In the genomic region with DNA sequence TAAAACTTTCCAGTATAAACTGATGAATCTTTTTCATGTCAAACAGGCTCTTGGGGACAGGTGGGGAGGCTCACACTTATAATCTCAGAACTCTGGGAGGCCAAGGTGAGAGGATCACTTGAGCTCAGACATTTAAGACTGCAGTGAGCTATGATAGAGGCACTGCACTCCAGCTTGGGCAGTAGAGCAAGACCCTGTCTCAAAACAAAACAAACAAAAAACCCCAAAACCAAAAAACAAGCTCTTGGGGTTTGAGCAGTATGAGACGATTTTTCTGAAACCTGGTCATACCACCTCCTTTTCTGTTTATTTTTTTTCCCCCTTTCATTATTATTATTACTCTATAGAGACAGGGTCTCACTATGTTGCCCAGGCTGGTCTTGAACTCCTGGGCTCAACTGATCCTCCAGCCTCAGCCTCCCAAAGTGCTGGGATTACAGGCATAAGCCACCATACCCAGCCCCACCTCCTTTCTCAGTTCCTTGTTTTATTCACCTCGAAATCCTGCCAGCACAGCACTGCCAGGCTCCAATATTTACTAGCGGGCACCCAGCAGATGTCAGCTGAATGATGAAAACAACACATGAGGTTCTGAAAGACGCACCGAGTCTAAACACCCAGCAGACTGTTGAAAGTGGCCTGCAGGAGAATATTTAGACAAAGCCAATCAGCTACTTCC, we compare ENCODE assay signal across 11 cellular contexts. TPM values are rescaled to one million over a fixed set of nuclear protein-coding genes. Genes with fewer than 3 reads are reported as not detected.
DNase-seq lines count a peak whose midpoint lies in the region; ATAC-seq, FAIRE-seq and TF ChIP-seq lines count a peak whose summit lies in the region.
"Had no signal": no experiment of that assay in that cellular context is flagged by ENCODE, and none has a peak within 500 bp of the region (broad histone marks: within the 10 kb centered on the region; RNA-seq: fewer than 3 reads in every experiment).

No MANE protein-coding gene starts in this region.

- no peaks in the 10 kb centered on the region for H3K79me2 ChIP-seq in HepG2 (ENCODE audit: insufficient read depth, low read length)

- no peak overlapping the region for H2AFZ ChIP-seq in HepG2 (ENCODE audit: low read length)

- BruUV-seq in HepG2 (replicated peaks; lab: Mats Ljungman, UMichigan): no TSS peak

- H3K36me3 ChIP-seq in HepG2 (replicated peaks in 1 of 2; ENCODE audit: control insufficient read depth in 1 of 2, insufficient read depth in 2 of 2, low read length in 2 of 2) (no peaks in the 10 kb centered on the region), adrenal gland (replicated peaks in 1 of 2) (no peaks in the 10 kb centered on the region)

- no peak for DNase-seq in GM18507 (ENCODE audit: extremely low spot score, insufficient read length, low read depth)
- DNase-seq in naive B cell: no peak
- DNase-seq in HepG2 (ENCODE audit: low spot score): no peak
- DNase-seq in adrenal gland: no peak
- DNase-seq in RCC 7860 (ENCODE audit: low spot score): no peak
- DNase-seq: Calu3, mucosa of descending colon, T-helper 17 cell had no signal

- intact Hi-C loops in HepG2 (cut with micrococcal nuclease; ENCODE audit: unreplicated experiment) (no loop called here), adrenal gland (cut with DNase I) (no loop called here)

- H3K36me3 Mint-ChIP-seq in naive B cell: no peaks in the 10 kb centered on the region

- in situ Hi-C loops in HepG2 (cut with HindIII; ENCODE audit: extremely low pct_ligation_motif_present, low pct_unique_long_range_greater_than_20kb): no loop called here

- TF ChIP-seq POLR2A in HepG2 (IDR thresholded peaks at IDR 0.05; ENCODE audit: insufficient read depth in 1 of 2, low read depth in 2 of 2, low read length in 2 of 2) (no peak), adrenal gland (IDR thresholded peaks at IDR 0.05) (no peak)

- H3K4me3 Mint-ChIP-seq in naive B cell: no peak overlapping the region
- H3K4me3 Mint-ChIP-seq: T-helper 17 cell had no signal

- peaks cover 43% of the 10 kb centered on the region for H3K4me1 ChIP-seq in HepG2 (ENCODE audit: insufficient read depth, low read length)
- H3K4me1 ChIP-seq in adrenal gland (replicated peaks in 1 of 2): no peaks in the 10 kb centered on the region

- peak; percentile 58 for ATAC-seq in GM21528 (IDR thresholded peaks at IDR 0.05; ENCODE audit: low FRiP score, unreplicated experiment)
- peak; percentile 68 for ATAC-seq in HG03432 (IDR thresholded peaks at IDR 0.05; ENCODE audit: unreplicated experiment)
- peak; percentile 45 to 83 for ATAC-seq in naive B cell (ENCODE audit: low read depth in 2 of 2)
- ATAC-seq in HepG2: no peak
- ATAC-seq in HG02970 (IDR thresholded peaks at IDR 0.05; ENCODE audit: low FRiP score, unreplicated experiment): no peak
- ATAC-seq: mucosa of descending colon, T-helper 17 cell had no signal

- TF ChIP-seq EP300 in HepG2 (IDR thresholded peaks at IDR 0.05; ENCODE audit: low read depth in 2 of 2, low read length in 2 of 2) (no peak), HepG2 (CRISPR knock-in tag; IDR thresholded peaks at IDR 0.05; ENCODE audit: borderline replicate concordance) (no peak)

- no peaks in the 10 kb centered on the region for H3K27me3 Mint-ChIP-seq in naive B cell
- H3K27me3 Mint-ChIP-seq: T-helper 17 cell had no signal

- no peaks in the 10 kb centered on the region for H4K20me1 ChIP-seq in HepG2 (ENCODE audit: insufficient read depth, low read length)

- no peak overlapping the region for H3K9ac ChIP-seq in HepG2 (ENCODE audit: insufficient read depth, low read depth, low read length)

- H3K4me2 ChIP-seq in HepG2 (ENCODE audit: low read depth, low read length): no peak overlapping the region

- FAIRE-seq in GM18507 (lab: Jason Lieb, UNC) (peak; percentile 58), HepG2 (lab: Jason Lieb, UNC) (no peak), RCC 7860 (lab: Jason Lieb, UNC) (no peak)

- H3K27me3 ChIP-seq in HepG2 (ENCODE audit: control insufficient read depth in 1 of 2, insufficient read depth in 2 of 2, low read length in 2 of 2): no peaks in the 10 kb centered on the region
- no peaks in the 10 kb centered on the region for H3K27me3 ChIP-seq in adrenal gland

- no peak overlapping the region for H3K4me3 ChIP-seq in HepG2 (replicated peaks in 1 of 3; ENCODE audit: insufficient read depth in 1 of 3, low read depth in 2 of 3, low read length in 3 of 3)
- H3K4me3 ChIP-seq in adrenal gland: no peak overlapping the region
- H3K4me3 ChIP-seq: mucosa of descending colon had no signal

- peak overlapping the region in 1 of 6 donors; percentile 87 for H3K27ac Mint-ChIP-seq in naive B cell

- H3K9me3 Mint-ChIP-seq in naive B cell: peaks cover 0 to 2% (median 0%) of the 10 kb centered on the region in 7 donors

- CTCF ChIA-PET in HepG2 (lab: Yijun Ruan, JAX; ENCODE audit: low intra/inter-chr PET ratio, low total read pairs): no interaction called here

- no peak overlapping the region for H3K27ac ChIP-seq in HepG2 (ENCODE audit: extremely low read length, insufficient read depth, low read length)
- no peak overlapping the region for H3K27ac ChIP-seq in adrenal gland

- POLR2A ChIA-PET in HepG2 (lab: Yijun Ruan, JAX): no interaction called here

- no peak for TF ChIP-seq CTCF in HepG2 (CRISPR knock-in tag; IDR thresholded peaks at IDR 0.05)
- TF ChIP-seq CTCF in adrenal gland (IDR thresholded peaks at IDR 0.05): no peak

- TF ChIP-seq RAD21 in HepG2 (CRISPR knock-in tag; IDR thresholded peaks at IDR 0.05): no peak

- H3K4me1 Mint-ChIP-seq in naive B cell: peaks cover 11 to 15% (median 14%) of the 10 kb centered on the region in 3 donors

- 66% methylated on average over 5 of the region's 5 CpGs for WGBS in HepG2 (ENCODE audit: low lambda C conversion rate)
- 77 to 91% (median 84%) methylated on average over 5 of the region's 5 CpGs for WGBS in adrenal gland, 4 donors

- H3K9me3 ChIP-seq in HepG2 (ENCODE audit: low read length): no peaks in the 10 kb centered on the region
- no peaks in the 10 kb centered on the region for H3K9me3 ChIP-seq in adrenal gland (replicated peaks in 1 of 3)
- H3K9me3 ChIP-seq: mucosa of descending colon had no signal

TF ChIP-seq in HepG2, 621 proteins besides CTCF, POLR2A, EP300 and RAD21 (continues in another document):
- TF ChIP-seq, protein P1, sequence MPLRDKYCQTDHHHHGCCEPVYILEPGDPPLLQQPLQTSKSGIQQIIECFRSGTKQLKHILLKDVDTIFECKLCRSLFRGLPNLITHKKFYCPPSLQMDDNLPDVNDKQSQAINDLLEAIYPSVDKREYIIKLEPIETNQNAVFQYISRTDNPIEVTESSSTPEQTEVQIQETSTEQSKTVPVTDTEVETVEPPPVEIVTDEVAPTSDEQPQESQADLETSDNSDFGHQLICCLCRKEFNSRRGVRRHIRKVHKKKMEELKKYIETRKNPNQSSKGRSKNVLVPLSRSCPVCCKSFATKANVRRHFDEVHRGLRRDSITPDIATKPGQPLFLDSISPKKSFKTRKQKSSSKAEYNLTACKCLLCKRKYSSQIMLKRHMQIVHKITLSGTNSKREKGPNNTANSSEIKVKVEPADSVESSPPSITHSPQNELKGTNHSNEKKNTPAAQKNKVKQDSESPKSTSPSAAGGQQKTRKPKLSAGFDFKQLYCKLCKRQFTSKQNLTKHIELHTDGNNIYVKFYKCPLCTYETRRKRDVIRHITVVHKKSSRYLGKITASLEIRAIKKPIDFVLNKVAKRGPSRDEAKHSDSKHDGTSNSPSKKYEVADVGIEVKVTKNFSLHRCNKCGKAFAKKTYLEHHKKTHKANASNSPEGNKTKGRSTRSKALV (CRISPR knock-in tag; IDR thresholded peaks at IDR 0.05): no peak
- TF ChIP-seq, protein P2, sequence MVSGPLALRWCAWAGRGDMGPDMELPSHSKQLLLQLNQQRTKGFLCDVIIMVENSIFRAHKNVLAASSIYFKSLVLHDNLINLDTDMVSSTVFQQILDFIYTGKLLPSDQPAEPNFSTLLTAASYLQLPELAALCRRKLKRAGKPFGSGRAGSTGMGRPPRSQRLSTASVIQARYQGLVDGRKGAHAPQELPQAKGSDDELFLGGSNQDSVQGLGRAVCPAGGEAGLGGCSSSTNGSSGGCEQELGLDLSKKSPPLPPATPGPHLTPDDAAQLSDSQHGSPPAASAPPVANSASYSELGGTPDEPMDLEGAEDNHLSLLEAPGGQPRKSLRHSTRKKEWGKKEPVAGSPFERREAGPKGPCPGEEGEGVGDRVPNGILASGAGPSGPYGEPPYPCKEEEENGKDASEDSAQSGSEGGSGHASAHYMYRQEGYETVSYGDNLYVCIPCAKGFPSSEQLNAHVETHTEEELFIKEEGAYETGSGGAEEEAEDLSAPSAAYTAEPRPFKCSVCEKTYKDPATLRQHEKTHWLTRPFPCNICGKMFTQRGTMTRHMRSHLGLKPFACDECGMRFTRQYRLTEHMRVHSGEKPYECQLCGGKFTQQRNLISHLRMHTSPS (CRISPR knock-in tag; IDR thresholded peaks at IDR 0.05; ENCODE audit: low read depth): no peak
- no peak for TF ChIP-seq ZNF44 (CRISPR knock-in tag; IDR thresholded peaks at IDR 0.05)
- no peak for TF ChIP-seq ZNF138 (CRISPR knock-in tag; IDR thresholded peaks at IDR 0.05; ENCODE audit: low read depth)
- no peak for TF ChIP-seq PITX1 (CRISPR knock-in tag; IDR thresholded peaks at IDR 0.05)

RNA-seq across cellular contexts. Expression of a gene that starts 19.5 kb away (rescaled TPM):
- polyA plus RNA-seq in naive B cell (ENCODE audit: low read depth in 6 of 6): 10 to 100 TPM; 21.4 to 39.0 (median 23.9) TPM
- total RNA-seq in HepG2 (2016; rRNA removed; fragmentation: Illumina TruSeq; extraction: Trizol): 20.1 and 22.3 TPM in 2 replicates
- total RNA-seq in HepG2 (2016; cell fraction: cytosol; rRNA removed; fragmentation: Illumina TruSeq; extraction: Trizol; ENCODE audit: low read depth): 12.4 and 17.6 TPM in 2 replicates
- 21.4 and 21.8 TPM in 2 replicates for total RNA-seq in HepG2 (2016; cell fraction: insoluble cytoplasmic fraction; rRNA removed; fragmentation: Illumina TruSeq; extraction: Trizol)
- 6.8 and 8.7 TPM in 2 replicates for total RNA-seq in HepG2 (2016; cell fraction: membrane; rRNA removed; fragmentation: Illumina TruSeq; extraction: Trizol)
- 33.8 and 35.2 TPM in 2 replicates for total RNA-seq in HepG2 (2016; cell fraction: nucleus; rRNA removed; fragmentation: Illumina TruSeq; extraction: Trizol)
- 7.6 and 9.9 TPM in 2 replicates for polyA plus RNA-seq in HepG2 (2011; rRNA removed)
- 3.7 and 6.4 TPM in 2 replicates for polyA plus RNA-seq in HepG2 (2011; cell fraction: cytosol; rRNA removed)
- polyA plus RNA-seq in HepG2 (2011; cell fraction: nucleus; rRNA removed): 8.2 and 10.0 TPM in 2 replicates
- polyA plus RNA-seq in HepG2 (2012): 9.6 and 11.9 TPM in 2 replicates
- polyA plus RNA-seq in HepG2 (2016; cell fraction: cytosol; fragmentation: Illumina TruSeq; extraction: Trizol; ENCODE audit: low read depth): 0.41 and 0.44 TPM in 2 replicates
- polyA plus RNA-seq in HepG2 (2016; cell fraction: insoluble cytoplasmic fraction; fragmentation: Illumina TruSeq; extraction: Trizol; ENCODE audit: low read depth): 13.7 and 14.3 TPM in 2 replicates
- polyA plus RNA-seq in HepG2 (2016; cell fraction: membrane; fragmentation: Illumina TruSeq; extraction: Trizol; ENCODE audit: low read depth): 1.9 and 2.1 TPM in 2 replicates
- 9.6 and 12.3 TPM in 2 replicates for polyA plus RNA-seq in HepG2 (2016; cell fraction: nucleus; fragmentation: Illumina TruSeq; extraction: Trizol; ENCODE audit: insufficient read depth, low read depth)
- 36.0 and 45.8 TPM in 2 replicates for polyA minus RNA-seq in HepG2 (2011; rRNA and poly(A)+ RNA removed; ENCODE audit: low replicate concordance)
- polyA minus RNA-seq in HepG2 (2011; cell fraction: cytosol; rRNA and poly(A)+ RNA removed): 25.9 and 29.8 TPM in 2 replicates
- polyA minus RNA-seq in HepG2 (2011; cell fraction: nucleus; rRNA and poly(A)+ RNA removed): 152 and 172 TPM in 2 replicates
- 10 to 100 TPM; 10.3 to 52.6 (median 21.7) TPM for total RNA-seq in adrenal gland
- 10 to 100 TPM in 1 of 3 donors, 1 to 10 TPM in 2; 8.0 to 13.9 (median 9.8) TPM for polyA plus RNA-seq in adrenal gland

Comparison
In these comparisons a context has a peak if more than half of its experiments do, and no peak if none do; other contexts are left out.
1. ATAC-seq: peak in GM21528 (single experiment), HG03432 (single experiment) and naive B cell (2 of 2); none in HepG2 (single experiment) and HG02970 (single experiment).